Comparison of ENCODE assay signal across 8 cellular contexts in genomic region chr15:65286704-65287514, GRCh38. TPM values are rescaled to one million over a fixed set of nuclear protein-coding genes. Genes with fewer than 3 reads are reported as not detected.
A peak's percentile ranks its signal among the peaks of the same experiment; 100 is the strongest.
DNase-seq lines count a peak whose midpoint lies in the region; ATAC-seq and TF ChIP-seq lines count a peak whose summit lies in the region.

Gene PARP16, minus strand, starts transcription at chr15:65286883. Its CDS starts 457 bp downstream, at chr15:65286426.

- H3K9ac ChIP-seq in PC-3 (ENCODE audit: low read length) (peak within 1 kb of the TSS; percentile 69), muscle layer of colon (ENCODE audit: low read length) (peak within 1 kb of the TSS; percentile 82)

- H3K9me2 ChIP-seq in PC-3 (replicated peaks; ENCODE audit: low read length), result no peaks in the 10 kb centered on the region

- TF ChIP-seq RAD21 in Ishikawa (IDR thresholded peaks at IDR 0.05; ENCODE audit: low read depth), result no peak

- TSS peak; percentile 65 for BruUV-seq in PC-3 (replicated peaks; lab: Mats Ljungman, UMichigan)

- H4K20me1 ChIP-seq in PC-3 (ENCODE audit: low read length), result no peaks in the 10 kb centered on the region

- ATAC-seq in GM21619 (IDR thresholded peaks at IDR 0.05; ENCODE audit: unreplicated experiment), result peak; percentile 90
- peak; percentile 93 for ATAC-seq in PC-3

- TF ChIP-seq CTCF in PC-3 (conservative IDR thresholded peaks at IDR 0.05; ENCODE audit: low read depth, low read length), result no peak

- no peaks in the 10 kb centered on the region for H3K9me3 ChIP-seq in PC-3 (ENCODE audit: low read length)
- no peaks in the 10 kb centered on the region for H3K9me3 ChIP-seq in muscle layer of colon (ENCODE audit: low read length)

- H2AFZ ChIP-seq in PC-3 (ENCODE audit: low read length), result peak within 1 kb of the TSS; percentile 90

- H3F3A ChIP-seq in PC-3 (ENCODE audit: low read length, unreplicated experiment), result no peaks in the 10 kb centered on the region

- peak within 1 kb of the TSS; percentile 99 for H3K4me2 ChIP-seq in PC-3 (ENCODE audit: low read length)

- TF ChIP-seq POLR2A in erythroblast (IDR thresholded peaks at IDR 0.05; ENCODE audit: low read length), result peak; percentile 65

- H3K27ac ChIP-seq in PC-3 (ENCODE audit: low read length) (no peak within 1 kb of the TSS), muscle layer of colon (ENCODE audit: low read depth, low read length) (peak within 1 kb of the TSS; percentile 91)

- DNase-seq in DMS53 treated with DMSO at 0.1 percent for 48 hours (lab: John Stamatoyannopoulos, UW; ENCODE audit: unreplicated experiment) (peak; percentile 68), PC-3 (peak; percentile 81), activated T-cell treated with anti-CD3 and anti-CD28 coated beads for 4 hours (peak; percentile 83), erythroblast (lab: John Stamatoyannopoulos, UW) (peak; percentile 94 to 95)
- peak; percentile 79 for DNase-seq in stimulated activated CD8-positive, alpha-beta memory T cell treated with anti-CD3 and anti-CD28 coated beads, Interleukin-7, amount 100 ng/mL, for 24 hours (ENCODE audit: low read depth)

- no peak for TF ChIP-seq EP300 in Ishikawa (IDR thresholded peaks at IDR 0.05; ENCODE audit: borderline replicate concordance)

- H3K36me3 ChIP-seq in PC-3 (ENCODE audit: low read depth, low read length) (no peaks in the 10 kb centered on the region), muscle layer of colon (ENCODE audit: insufficient read depth, low read length) (no peaks in the 10 kb centered on the region)

- CTCF ChIA-PET in PC-3 (lab: Charles Lee), result interaction anchor here (0.6 to 1.7 kb wide), 3 partner anchors 11 to 292 kb away, joined by 3 to 9 read pairs (median 5); no protein-coding TSS in a partner anchor

- POLR2A ChIA-PET in PC-3 (lab: Charles Lee; ENCODE audit: unreplicated experiment), result interaction anchor here (0.6 to 1.2 kb wide), 6 partner anchors 9 to 232 kb away, joined by 3 to 40 read pairs (median 8); partner anchors contain the start of genes CLPX and RNU5B-1

- intact Hi-C loops in PC-3 (cut with micrococcal nuclease), result no loop called here

- no peaks in the 10 kb centered on the region for H3K79me2 ChIP-seq in PC-3 (ENCODE audit: low read length)

- H3K4me3 ChIP-seq in PC-3 (ENCODE audit: low read length) (peak within 1 kb of the TSS; percentile 86), muscle layer of colon (ENCODE audit: low read depth in 1 of 2, low read length in 2 of 2) (peak within 1 kb of the TSS; percentile 86 to 88)

- H3K4me1 ChIP-seq in PC-3 (ENCODE audit: insufficient read depth, low read length), result peaks cover 10% of the 10 kb centered on the region; the same call in 1 of the 2 replicates
- H3K4me1 ChIP-seq in muscle layer of colon (ENCODE audit: insufficient read depth, low read length), result peaks cover 25% of the 10 kb centered on the region

- H3K27me3 ChIP-seq in PC-3 (ENCODE audit: low read length), result no peaks in the 10 kb centered on the region
- H3K27me3 ChIP-seq in muscle layer of colon (ENCODE audit: control insufficient read depth in 1 of 2, insufficient read depth in 2 of 2, low read length in 2 of 2), result no peaks in the 10 kb centered on the region

TF ChIP-seq in Ishikawa, 13 proteins besides CTCF, POLR2A, EP300 and RAD21:
- TF ChIP-seq YY1 (IDR thresholded peaks at IDR 0.05; ENCODE audit: low read depth) (no peak), MAX (IDR thresholded peaks at IDR 0.05) (peak; percentile 49; the same call in 1 of the 2 replicates)

RNA-seq across cellular contexts. Expression of gene PARP16, which starts in this region (rescaled TPM):
- 6.4 and 11.0 TPM in 2 replicates for total RNA-seq in PC-3 (2014; rRNA removed)
